29 cellular contexts compared by ENCODE assay signal in the genomic region with DNA sequence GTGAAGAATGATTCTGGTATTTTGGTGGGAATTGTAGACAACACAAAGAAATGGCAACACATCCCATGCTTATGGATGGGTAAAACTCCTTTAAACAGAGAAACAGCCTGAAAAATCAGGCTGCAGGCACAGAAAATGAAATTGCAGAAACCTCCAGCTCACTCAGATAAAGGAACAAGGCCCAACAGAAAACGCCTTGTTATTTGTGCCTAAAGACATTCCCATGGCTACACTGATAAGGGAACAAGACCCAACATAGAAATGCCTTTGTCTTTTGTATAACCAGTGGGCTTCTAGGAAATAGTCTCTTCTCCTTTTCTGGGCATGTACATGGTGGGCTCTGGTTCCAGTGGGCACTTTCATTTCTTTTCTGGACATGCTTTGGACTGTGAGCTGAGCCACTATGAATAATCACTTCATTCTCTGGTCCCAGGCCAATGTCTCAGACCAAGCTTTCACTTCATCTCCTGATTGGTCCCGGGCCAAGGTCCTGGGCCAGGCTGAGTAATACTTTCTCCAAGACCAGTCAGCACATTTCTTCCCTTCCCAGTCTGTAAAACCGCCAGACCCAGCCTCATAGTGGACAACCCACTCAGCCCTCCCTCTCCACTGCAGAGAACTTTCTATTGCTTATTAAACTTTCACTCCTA.
DNase-seq lines count a peak whose midpoint lies in the region; ATAC-seq and TF ChIP-seq lines count a peak whose summit lies in the region.
"Had no signal": no experiment of that assay in that cellular context is flagged by ENCODE, and none has a peak within 500 bp of the region (broad histone marks: within the 10 kb centered on the region; RNA-seq: fewer than 3 reads in every experiment).

No MANE protein-coding gene starts in this region.

- no peak overlapping the region for H2BK120ac ChIP-seq in mesendoderm (ENCODE audit: low read depth, low read length)

- H3K4me2 ChIP-seq in mesendoderm (ENCODE audit: low read length): no peak overlapping the region

- no peak overlapping the region for H3K18ac ChIP-seq in mesendoderm (ENCODE audit: low read length)

- H3K4me1 ChIP-seq in breast epithelium (no peaks in the 10 kb centered on the region), mesendoderm (ENCODE audit: control insufficient read depth, low read depth, low read length) (no peaks in the 10 kb centered on the region), tibial nerve (no peaks in the 10 kb centered on the region)
- H3K4me1 ChIP-seq: esophagus muscularis mucosa, upper lobe of left lung had no signal

- no peaks in the 10 kb centered on the region for H3K4me1 Mint-ChIP-seq in MCF 10A (ENCODE audit: insufficient read depth, unreplicated experiment)
- no peaks in the 10 kb centered on the region for H3K4me1 Mint-ChIP-seq in activated naive CD4-positive, alpha-beta T cell treated with anti-CD3 and anti-CD28 coated beads, Interleukin-2, amount 10 ng/mL, durations not matched to agents 7 days and 5 days
- H3K4me1 Mint-ChIP-seq: activated B cell treated with CpG ODN at 0.5 μM for 24 hours; activated T-helper 17 cell treated with anti-CD3 and anti-CD28 coated beads, Interleukin-2, amount 50 U/mL, for 72 hours; brain; endodermal cell; naive B cell had no signal

- H3K4ac ChIP-seq in mesendoderm (ENCODE audit: low read depth, low read length): no peak overlapping the region

- DNase-seq in MCF 10A (ENCODE audit: unreplicated experiment) (peak; percentile 5), breast epithelium (ENCODE audit: low spot score in 2 of 2) (no peak), Right ventricle myocardium superior (peak; percentile 79), mesendoderm (peak; percentile 3), tibial nerve (ENCODE audit: low spot score in 2 of 2) (peak; percentile 5 to 13), LoVo (ENCODE audit: low spot score) (no peak), dorsolateral prefrontal cortex (no peak)
- no peak for DNase-seq in activated naive CD4-positive, alpha-beta T cell treated with anti-CD3 and anti-CD28 coated beads, Interleukin-2, amount 10 ng/mL, durations not matched to agents 7 days and 5 days
- DNase-seq: activated B cell treated with CpG ODN at 0.5 μM for 24 hours; activated CD4-positive, alpha-beta T cell treated with anti-CD3 and anti-CD28 coated beads, Interleukin-2, amount 50 U/mL, for 48 hours; activated CD8-positive, alpha-beta memory T cell treated with anti-CD3 and anti-CD28 coated beads, Interleukin-2, amount 50 U/mL, for 48 hours; AML-193; CD8-positive, alpha-beta T cell; endodermal cell; kidney glomerular epithelial cell; naive B cell; NCI-H1417; NCI-H2081; NCI-H446; SHP77; SW 1271; T1000; upper lobe of left lung had no signal

- H3K4me3 Mint-ChIP-seq in MCF 10A (ENCODE audit: unreplicated experiment): no peak overlapping the region
- no peak overlapping the region for H3K4me3 Mint-ChIP-seq in activated naive CD4-positive, alpha-beta T cell treated with anti-CD3 and anti-CD28 coated beads, Interleukin-2, amount 10 ng/mL, durations not matched to agents 7 days and 5 days
- H3K4me3 Mint-ChIP-seq: activated B cell treated with CpG ODN at 0.5 μM for 24 hours; activated naive CD8-positive, alpha-beta T cell; activated T-helper 17 cell treated with anti-CD3 and anti-CD28 coated beads, Interleukin-2, amount 50 U/mL, for 72 hours; brain; CD8-positive, alpha-beta T cell; endodermal cell; naive B cell; stimulated activated naive CD8-positive, alpha-beta T cell treated with anti-CD3 and anti-CD28 coated beads, Interleukin-15, Interleukin-2, amounts not matched to agents 100 ng/mL and 50 ng/mL, for 24 hours had no signal

- H2BK15ac ChIP-seq in mesendoderm (replicated peaks; ENCODE audit: low read depth): no peak overlapping the region

- H3K27me3 ChIP-seq in breast epithelium (no peaks in the 10 kb centered on the region), mesendoderm (ENCODE audit: insufficient read depth, low read length, poor library complexity) (no peaks in the 10 kb centered on the region), tibial nerve (no peaks in the 10 kb centered on the region), dorsolateral prefrontal cortex (peaks cover 0 to 50% (median 13%) of the 10 kb centered on the region in 45 donors)
- H3K27me3 ChIP-seq: esophagus muscularis mucosa, upper lobe of left lung had no signal

- WGBS in mesendoderm (ENCODE audit: extremely low coverage, insufficient coverage, low lambda C conversion rate): no CpG with 5 or more reads among the region's 3 CpGs
- WGBS in tibial nerve, 2 donors: 32 to 34% methylated on average over 3 of the region's 3 CpGs

- BruUV-seq in MCF 10A (replicated peaks; lab: Mats Ljungman, UMichigan): no TSS peak

- H3K27me3 Mint-ChIP-seq in MCF 10A (ENCODE audit: insufficient read depth, unreplicated experiment): no peaks in the 10 kb centered on the region
- H3K27me3 Mint-ChIP-seq in activated naive CD4-positive, alpha-beta T cell treated with anti-CD3 and anti-CD28 coated beads, Interleukin-2, amount 10 ng/mL, durations not matched to agents 7 days and 5 days: no peaks in the 10 kb centered on the region
- H3K27me3 Mint-ChIP-seq: activated B cell treated with CpG ODN at 0.5 μM for 24 hours; activated naive CD8-positive, alpha-beta T cell; activated T-helper 17 cell treated with anti-CD3 and anti-CD28 coated beads, Interleukin-2, amount 50 U/mL, for 72 hours; naive B cell; stimulated activated naive CD8-positive, alpha-beta T cell treated with anti-CD3 and anti-CD28 coated beads, Interleukin-15, Interleukin-2, amounts not matched to agents 100 ng/mL and 50 ng/mL, for 24 hours had no signal

- H3K36me3 ChIP-seq in breast epithelium (no peaks in the 10 kb centered on the region), mesendoderm (ENCODE audit: control insufficient read depth, insufficient read depth, low read length) (no peaks in the 10 kb centered on the region), tibial nerve (no peaks in the 10 kb centered on the region)
- H3K36me3 ChIP-seq: esophagus muscularis mucosa, upper lobe of left lung had no signal

- H3K27ac Mint-ChIP-seq in MCF 10A (ENCODE audit: low read depth, unreplicated experiment): no peak overlapping the region
- H3K27ac Mint-ChIP-seq in activated naive CD4-positive, alpha-beta T cell treated with anti-CD3 and anti-CD28 coated beads, Interleukin-2, amount 10 ng/mL, durations not matched to agents 7 days and 5 days: no peak overlapping the region
- H3K27ac Mint-ChIP-seq: activated B cell treated with CpG ODN at 0.5 μM for 24 hours; activated naive CD8-positive, alpha-beta T cell; activated T-helper 17 cell treated with anti-CD3 and anti-CD28 coated beads, Interleukin-2, amount 50 U/mL, for 72 hours; brain; CD8-positive, alpha-beta T cell; endodermal cell; naive B cell; stimulated activated naive CD8-positive, alpha-beta T cell treated with anti-CD3 and anti-CD28 coated beads, Interleukin-15, Interleukin-2, amounts not matched to agents 100 ng/mL and 50 ng/mL, for 24 hours had no signal

- no peaks in the 10 kb centered on the region for H3K79me2 ChIP-seq in mesendoderm (ENCODE audit: control insufficient read depth, insufficient read depth, low read length)

- no peak overlapping the region for H3K23ac ChIP-seq in mesendoderm (ENCODE audit: low read length)

- no peaks in the 10 kb centered on the region for H3K9me3 Mint-ChIP-seq in MCF 10A (ENCODE audit: unreplicated experiment)
- H3K9me3 Mint-ChIP-seq in activated naive CD4-positive, alpha-beta T cell treated with anti-CD3 and anti-CD28 coated beads, Interleukin-2, amount 10 ng/mL, durations not matched to agents 7 days and 5 days: peaks cover 2% of the 10 kb centered on the region
- H3K9me3 Mint-ChIP-seq: activated B cell treated with CpG ODN at 0.5 μM for 24 hours; activated T-helper 17 cell treated with anti-CD3 and anti-CD28 coated beads, Interleukin-2, amount 50 U/mL, for 72 hours; CD8-positive, alpha-beta T cell; stimulated activated naive CD8-positive, alpha-beta T cell treated with anti-CD3 and anti-CD28 coated beads, Interleukin-15, Interleukin-2, amounts not matched to agents 100 ng/mL and 50 ng/mL, for 24 hours had no signal

- peaks cover 5% of the 10 kb centered on the region for H3K36me3 Mint-ChIP-seq in MCF 10A (ENCODE audit: insufficient read depth, unreplicated experiment)
- H3K36me3 Mint-ChIP-seq in activated naive CD4-positive, alpha-beta T cell treated with anti-CD3 and anti-CD28 coated beads, Interleukin-2, amount 10 ng/mL, durations not matched to agents 7 days and 5 days: no peaks in the 10 kb centered on the region
- H3K36me3 Mint-ChIP-seq: activated naive CD8-positive, alpha-beta T cell; brain; CD8-positive, alpha-beta T cell; naive B cell had no signal

- H3K27ac ChIP-seq in breast epithelium: no peak overlapping the region
- no peak overlapping the region for H3K27ac ChIP-seq in mesendoderm (ENCODE audit: low read depth, low read length)
- peak overlapping the region in 1 of 4 donors; percentile 46 for H3K27ac ChIP-seq in tibial nerve
- H3K27ac ChIP-seq in dorsolateral prefrontal cortex: no peak overlapping the region
- H3K27ac ChIP-seq: 22Rv1, esophagus muscularis mucosa, upper lobe of left lung had no signal

- TF ChIP-seq POLR2A in breast epithelium (IDR thresholded peaks at IDR 0.05) (no peak), tibial nerve (IDR thresholded peaks at IDR 0.05) (no peak)

- no peaks in the 10 kb centered on the region for H3K79me1 ChIP-seq in mesendoderm (ENCODE audit: low read length)

- H2BK5ac ChIP-seq in mesendoderm (ENCODE audit: low read length): no peak overlapping the region

- H4K5ac ChIP-seq in mesendoderm (ENCODE audit: low read length): no peak overlapping the region

- H3K56ac ChIP-seq in mesendoderm (ENCODE audit: low read length): no peak overlapping the region

- TF ChIP-seq CTCF in MCF 10A (IDR thresholded peaks at IDR 0.05; ENCODE audit: unreplicated experiment) (no peak), breast epithelium (IDR thresholded peaks at IDR 0.05) (no peak), tibial nerve (IDR thresholded peaks at IDR 0.05) (no peak), dorsolateral prefrontal cortex (IDR thresholded peaks at IDR 0.05 in 54 of 56, conservative IDR thresholded peaks at IDR 0.05 in 2 of 56; ENCODE audit: low read depth in 1 of 56, partially characterized antibody in 56 of 56) (no peak)

- CTCF ChIA-PET in MCF 10A (lab: Yijun Ruan, JAX): no interaction called here
- CTCF ChIA-PET in activated naive CD4-positive, alpha-beta T cell treated with anti-CD3 and anti-CD28 coated beads, Interleukin-2, amount 10 ng/mL, durations not matched to agents 7 days and 5 days (lab: Charles Lee): no interaction called here

- H4K8ac ChIP-seq in mesendoderm (ENCODE audit: low read depth, low read length): no peak overlapping the region

- intact Hi-C loops in MCF 10A (cut with micrococcal nuclease) (no loop called here), breast epithelium (cut with DNase I; ENCODE audit: low total_unique reads) (no loop called here), Right ventricle myocardium superior (cut with DNase I) (no loop called here), dorsolateral prefrontal cortex (cut with DNase I) (no loop called here)

- no peak overlapping the region for H2AK5ac ChIP-seq in mesendoderm (ENCODE audit: low read length)

- TF ChIP-seq EP300 in tibial nerve (IDR thresholded peaks at IDR 0.05): peak in 1 of 2 donors; percentile 24

- POLR2A ChIA-PET in MCF 10A (lab: Yijun Ruan, JAX): no interaction called here

- H3K9me3 ChIP-seq in breast epithelium (no peaks in the 10 kb centered on the region), tibial nerve (no peaks in the 10 kb centered on the region)
- H3K9me3 ChIP-seq: esophagus muscularis mucosa, upper lobe of left lung had no signal

- peak; percentile 82 for ATAC-seq in Right ventricle myocardium superior (ENCODE audit: poor library complexity)
- ATAC-seq: activated T-helper 17 cell treated with anti-CD3 and anti-CD28 coated beads, Interleukin-2, amount 50 U/mL, for 72 hours; CD8-positive, alpha-beta T cell had no signal

- no peak overlapping the region for H3K4me3 ChIP-seq in breast epithelium
- H3K4me3 ChIP-seq in mesendoderm (ENCODE audit: low read length): no peak overlapping the region
- H3K4me3 ChIP-seq in tibial nerve: no peak overlapping the region
- no peak overlapping the region for H3K4me3 ChIP-seq in dorsolateral prefrontal cortex
- H3K4me3 ChIP-seq: esophagus muscularis mucosa, upper lobe of left lung had no signal

- H3K9ac ChIP-seq in mesendoderm (ENCODE audit: low read length): no peak overlapping the region

Comparison
In these comparisons a context has a peak if more than half of its experiments do, and no peak if none do; other contexts are left out.
1. DNase-seq: peak in MCF 10A (single experiment), Right ventricle myocardium superior (single experiment), mesendoderm (single experiment) and tibial nerve (2 of 2); none in breast epithelium (0 of 2), LoVo (single experiment), activated naive CD4-positive, alpha-beta T cell treated with anti-CD3 and anti-CD28 coated beads, Interleukin-2, amount 10 ng/mL, durations not matched to agents 7 days and 5 days (single experiment) and dorsolateral prefrontal cortex (0 of 10).